11 cellular contexts compared by ENCODE assay signal in genomic region chr1:32774950-32775634, GRCh38. TPM values are rescaled to one million over a fixed set of nuclear protein-coding genes. Genes with fewer than 3 reads are reported as not detected.
DNase-seq lines count a peak whose midpoint lies in the region; ATAC-seq and TF ChIP-seq lines count a peak whose summit lies in the region.
"Had no signal": no experiment of that assay in that cellular context is flagged by ENCODE, and none has a peak within 500 bp of the region (broad histone marks: within the 10 kb centered on the region; RNA-seq: fewer than 3 reads in every experiment).

No MANE protein-coding gene starts in this region.

- H3K9me3 ChIP-seq in body of pancreas (peaks cover 0 to 2% (median 0%) of the 10 kb centered on the region in 3 donors), left lung (no peaks in the 10 kb centered on the region)
- H3K9me3 ChIP-seq: colonic mucosa had no signal

- no peaks in the 10 kb centered on the region for H3K27me3 Mint-ChIP-seq in nephron progenitor cell (ENCODE audit: low read depth, poor library complexity)
- H3K27me3 Mint-ChIP-seq: activated CD4-positive, alpha-beta T cell treated with anti-CD3 and anti-CD28 coated beads, Interleukin-2, amount 10 ng/mL, durations not matched to agents 24 days and 14 days had no signal

- H3K36me3 Mint-ChIP-seq in nephron progenitor cell (ENCODE audit: low read depth), result peaks cover 52% of the 10 kb centered on the region

- no peaks in the 10 kb centered on the region for H3K9me3 Mint-ChIP-seq in nephron progenitor cell
- H3K9me3 Mint-ChIP-seq: activated CD4-positive, alpha-beta T cell treated with anti-CD3 and anti-CD28 coated beads, Interleukin-2, amount 10 ng/mL, durations not matched to agents 24 days and 14 days had no signal

- peak overlapping the region in 2 of 4 donors; percentile 46 to 62 for H3K27ac ChIP-seq in body of pancreas
- peak overlapping the region in 1 of 2 donors; percentile 29 for H3K27ac ChIP-seq in left lung
- H3K27ac ChIP-seq: colonic mucosa had no signal

- DNase-seq in AG09319 (ENCODE audit: extremely low read depth, low read depth) (peak; percentile 37), HT-29 (ENCODE audit: low spot score) (peak; percentile 14), body of pancreas (peak in 3 of 4 donors; percentile 33 to 46 (median 38)), left lung (no peak), RKO (ENCODE audit: low spot score) (no peak), nephron progenitor cell (no peak), GDM1 (lab: John Stamatoyannopoulos, UW) (no peak), NCI-H1105 treated with DMSO at 0.1 percent for 48 hours (lab: John Stamatoyannopoulos, UW) (no peak)
- DNase-seq: activated CD4-positive, alpha-beta T cell treated with anti-CD3 and anti-CD28 coated beads, Interleukin-2, amount 10 ng/mL, durations not matched to agents 24 days and 14 days; colonic mucosa; stimulated activated CD4-positive, alpha-beta T cell treated with anti-CD3 and anti-CD28 coated beads, Interleukin-4, amount 100 ng/mL, for 24 hours had no signal

- intact Hi-C loops in body of pancreas (cut with DNase I), result loop anchor here (5.0 kb wide), 1 partner anchor 63 kb away; no protein-coding TSS in a partner anchor
- intact Hi-C loops in left lung (cut with DNase I), result loop anchor here in 1 of 2 donors (5.0 kb wide), 1 partner anchor 63 kb away; no protein-coding TSS in a partner anchor

- ATAC-seq in body of pancreas (peak; percentile 10), left lung (peak; percentile 5)

- TF ChIP-seq CTCF in AG09319 (IDR thresholded peaks at IDR 0.05; ENCODE audit: low read depth, low read length), result no peak
- TF ChIP-seq CTCF in body of pancreas (IDR thresholded peaks at IDR 0.05), result no peak
- no peak for TF ChIP-seq CTCF in left lung (IDR thresholded peaks at IDR 0.05)
- TF ChIP-seq CTCF in nephron progenitor cell (IDR thresholded peaks at IDR 0.05), result no peak

- no peak overlapping the region for H3K27ac Mint-ChIP-seq in nephron progenitor cell
- H3K27ac Mint-ChIP-seq: activated CD4-positive, alpha-beta T cell treated with anti-CD3 and anti-CD28 coated beads, Interleukin-2, amount 10 ng/mL, durations not matched to agents 24 days and 14 days had no signal

- H3K4me1 ChIP-seq in body of pancreas (peaks cover 28% of the 10 kb centered on the region), left lung (peaks cover 9 to 20% of the 10 kb centered on the region in 2 donors)
- H3K4me1 ChIP-seq: colonic mucosa had no signal

- no peaks in the 10 kb centered on the region for H3K27me3 ChIP-seq in body of pancreas
- no peaks in the 10 kb centered on the region for H3K27me3 ChIP-seq in left lung
- H3K27me3 ChIP-seq: colonic mucosa had no signal

- H3K4me3 ChIP-seq in body of pancreas (no peak overlapping the region), left lung (no peak overlapping the region)
- H3K4me3 ChIP-seq: colonic mucosa had no signal

- H3K36me3 ChIP-seq in body of pancreas (replicated peaks in 1 of 2; ENCODE audit: insufficient read depth in 1 of 2, low read depth in 2 of 2) (peaks cover 9% of the 10 kb centered on the region in 2 donors), left lung (peaks cover 0 to 79% of the 10 kb centered on the region in 2 donors)

- no peak overlapping the region for H3K4me3 Mint-ChIP-seq in nephron progenitor cell
- H3K4me3 Mint-ChIP-seq: activated CD4-positive, alpha-beta T cell treated with anti-CD3 and anti-CD28 coated beads, Interleukin-2, amount 10 ng/mL, durations not matched to agents 24 days and 14 days had no signal

- no peak for TF ChIP-seq POLR2A in body of pancreas (IDR thresholded peaks at IDR 0.05)

- peaks cover 33% of the 10 kb centered on the region for H3K4me1 Mint-ChIP-seq in nephron progenitor cell

- 59 to 65% methylated on average over 2 of the region's 2 CpGs for WGBS in body of pancreas, 2 donors

RNA-seq across cellular contexts. Expression of gene YARS1, which starts 42.1 kb away (rescaled TPM):
- 148 and 154 TPM in 2 replicates for total RNA-seq in HT-29 (2014; rRNA removed; shearing (Covaris generic))
- 10 to 100 TPM; 40.2 to 76.8 TPM for total RNA-seq in body of pancreas
- total RNA-seq in left lung, result 100 to 1,000 TPM in 1 of 2 donors, 10 to 100 TPM in 1; 80.7 to 126 TPM

RNA-seq across cellular contexts. Expression of gene S100PBP, which starts 42.4 kb away (rescaled TPM):
- 7.4 and 7.9 TPM in 2 replicates for total RNA-seq in HT-29 (2014; rRNA removed; shearing (Covaris generic))
- total RNA-seq in body of pancreas (10 to 100 TPM; 15.6 to 27.0 TPM), left lung (10 to 100 TPM; 32.3 to 35.0 TPM)

Comparison
In these comparisons a context has a peak if more than half of its experiments do, and no peak if none do; other contexts are left out.
1. DNase-seq: peak in AG09319 (single experiment), HT-29 (single experiment) and body of pancreas (3 of 4); none in left lung (0 of 2), RKO (single experiment), nephron progenitor cell (single experiment), GDM1 (single experiment) and NCI-H1105 treated with DMSO at 0.1 percent for 48 hours (single experiment).